Comparison of ENCODE assay signal across 20 cellular contexts in the genomic region with DNA sequence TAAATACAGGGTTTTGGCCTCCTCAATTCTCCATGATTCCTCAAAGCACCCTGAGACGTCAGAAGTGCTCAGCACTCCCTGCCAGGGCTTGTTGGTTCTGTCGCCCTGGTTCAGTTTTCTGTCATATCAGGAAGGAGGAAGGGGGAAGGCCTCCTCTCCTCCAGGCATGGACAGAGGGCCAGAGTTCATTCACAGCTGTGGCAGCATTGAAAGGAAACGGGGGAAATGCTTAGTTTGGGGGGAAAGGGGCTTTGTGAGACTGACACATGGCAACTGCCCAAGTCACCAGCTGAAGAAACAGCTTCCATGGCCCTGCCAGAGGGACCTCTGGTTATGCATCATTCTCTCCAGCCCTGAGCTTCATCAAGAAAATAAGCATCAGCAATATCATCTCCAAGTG.
DNase-seq lines count a peak whose midpoint lies in the region; ATAC-seq and TF ChIP-seq lines count a peak whose summit lies in the region.
"Had no signal": no experiment of that assay in that cellular context is flagged by ENCODE, and none has a peak within 500 bp of the region (broad histone marks: within the 10 kb centered on the region; RNA-seq: fewer than 3 reads in every experiment).

No MANE protein-coding gene starts in this region.

- no peak overlapping the region for H3K4me3 Mint-ChIP-seq in nephron
- H3K4me3 Mint-ChIP-seq in activated T-helper 2 cell treated with anti-CD3 and anti-CD28 coated beads, Interferon-gamma antibody, Interleukin-2, Interleukin-4, amounts not matched to agents 10 μg/mL and 5 μg/mL and 100 μg/mL, durations not matched to agents 14 hours and 24 hours and 36 hours (ENCODE audit: low read depth) = no peak overlapping the region
- H3K4me3 Mint-ChIP-seq: activated naive CD8-positive, alpha-beta T cell treated with anti-CD3 and anti-CD28 coated beads for 36 hours; HFFc6 had no signal

- H3K27ac Mint-ChIP-seq in nephron = peak overlapping the region; percentile 12 to 92 (median 85)
- H3K27ac Mint-ChIP-seq in activated T-helper 2 cell treated with anti-CD3 and anti-CD28 coated beads, Interferon-gamma antibody, Interleukin-2, Interleukin-4, amounts not matched to agents 10 μg/mL and 5 μg/mL and 100 μg/mL, durations not matched to agents 14 hours and 24 hours and 36 hours = no peak overlapping the region
- H3K27ac Mint-ChIP-seq: activated naive CD8-positive, alpha-beta T cell treated with anti-CD3 and anti-CD28 coated beads for 36 hours; HFFc6 had no signal

- peaks cover 7% of the 10 kb centered on the region for H3K27me3 Mint-ChIP-seq in nephron (ENCODE audit: low read depth)
- H3K27me3 Mint-ChIP-seq in activated T-helper 2 cell treated with anti-CD3 and anti-CD28 coated beads, Interferon-gamma antibody, Interleukin-2, Interleukin-4, amounts not matched to agents 10 μg/mL and 5 μg/mL and 100 μg/mL, durations not matched to agents 14 hours and 24 hours and 36 hours (ENCODE audit: low read depth) = peaks cover 13% of the 10 kb centered on the region
- H3K27me3 Mint-ChIP-seq: activated naive CD8-positive, alpha-beta T cell treated with anti-CD3 and anti-CD28 coated beads for 36 hours had no signal

- TF ChIP-seq CTCF in Panc1 (IDR thresholded peaks at IDR 0.05) = no peak
- TF ChIP-seq CTCF in nephron (IDR thresholded peaks at IDR 0.05; ENCODE audit: unreplicated experiment in 3 of 3) = no peak
- TF ChIP-seq CTCF in tibial nerve (IDR thresholded peaks at IDR 0.05) = no peak

- in situ Hi-C loops in Panc1 (cut with HindIII; ENCODE audit: low pct_unique_long_range_greater_than_20kb, low sequenced_read_pairs) = no loop called here

- DNase-seq in Panc1 (ENCODE audit: low read depth, low spot score) (no peak), dermis microvascular lymphatic vessel endothelial cell (ENCODE audit: low read depth in 2 of 2) (peak; percentile 29 to 94), tibial nerve (ENCODE audit: low spot score in 2 of 2) (no peak), nucleus accumbens (lab: John Stamatoyannopoulos, UW) (no peak)
- no peak for DNase-seq in activated T-helper 2 cell treated with anti-CD3 and anti-CD28 coated beads, Interferon-gamma antibody, Interleukin-2, Interleukin-4, amounts not matched to agents 10 μg/mL and 5 μg/mL and 100 μg/mL, durations not matched to agents 14 hours and 24 hours and 36 hours (ENCODE audit: low spot score)
- DNase-seq: activated CD4-positive, alpha-beta T cell treated with anti-CD3 and anti-CD28 coated beads for 1 hour; activated naive CD8-positive, alpha-beta T cell treated with anti-CD3 and anti-CD28 coated beads for 36 hours; effector CD8-positive, alpha-beta T cell; head of caudate nucleus; HFFc6; Kasumi-1; midbrain; NCI-H1417; NCI-H2171; NCI-H526 treated with DMSO at 0.1 percent for 48 hours; stimulated activated CD4-positive, alpha-beta T cell treated with anti-CD3 and anti-CD28 coated beads, Interleukin-1b, Interleukin-23, amount 100 ng/mL, for 48 hours; stimulated activated naive CD8-positive, alpha-beta T cell treated with anti-CD3 and anti-CD28 coated beads, Interleukin-15, Interleukin-2, amounts not matched to agents 100 U/mL and 50 U/mL, for 24 hours had no signal

- no peaks in the 10 kb centered on the region for H3K9me3 ChIP-seq in Panc1 (ENCODE audit: control insufficient read depth, insufficient read depth, low read depth, low read length)
- no peaks in the 10 kb centered on the region for H3K9me3 ChIP-seq in tibial nerve

- intact Hi-C loops in Panc1 (cut with micrococcal nuclease; ENCODE audit: unreplicated experiment) = no loop called here
- intact Hi-C loops in activated T-helper 2 cell treated with anti-CD3 and anti-CD28 coated beads, Interferon-gamma antibody, Interleukin-2, Interleukin-4, amounts not matched to agents 10 μg/mL and 5 μg/mL and 100 μg/mL, durations not matched to agents 14 hours and 24 hours and 36 hours (cut with micrococcal nuclease) = no loop called here

- WGBS in tibial nerve, 2 donors = 36 to 37% methylated on average over 3 of the region's 3 CpGs

- peak overlapping the region; percentile 82 for H3K27ac ChIP-seq in Panc1 (ENCODE audit: low read length)
- peak overlapping the region in 3 of 4 donors; percentile 40 to 55 (median 50) for H3K27ac ChIP-seq in tibial nerve

- BruUV-seq in Panc1 (replicated peaks; lab: Mats Ljungman, UMichigan) = no TSS peak

- H3K4me1 Mint-ChIP-seq in nephron = peaks cover 47% of the 10 kb centered on the region
- H3K4me1 Mint-ChIP-seq in activated T-helper 2 cell treated with anti-CD3 and anti-CD28 coated beads, Interferon-gamma antibody, Interleukin-2, Interleukin-4, amounts not matched to agents 10 μg/mL and 5 μg/mL and 100 μg/mL, durations not matched to agents 14 hours and 24 hours and 36 hours (ENCODE audit: low read depth) = no peaks in the 10 kb centered on the region
- H3K4me1 Mint-ChIP-seq: activated naive CD8-positive, alpha-beta T cell treated with anti-CD3 and anti-CD28 coated beads for 36 hours had no signal

- H3K9me3 Mint-ChIP-seq in nephron = no peaks in the 10 kb centered on the region
- no peaks in the 10 kb centered on the region for H3K9me3 Mint-ChIP-seq in activated T-helper 2 cell treated with anti-CD3 and anti-CD28 coated beads, Interferon-gamma antibody, Interleukin-2, Interleukin-4, amounts not matched to agents 10 μg/mL and 5 μg/mL and 100 μg/mL, durations not matched to agents 14 hours and 24 hours and 36 hours
- H3K9me3 Mint-ChIP-seq: activated naive CD8-positive, alpha-beta T cell treated with anti-CD3 and anti-CD28 coated beads for 36 hours; HFFc6 had no signal

- ATAC-seq in Panc1 (no peak), GM21576 (IDR thresholded peaks at IDR 0.05; ENCODE audit: unreplicated experiment) (no peak)
- ATAC-seq: sciatic nerve; stimulated activated naive CD8-positive, alpha-beta T cell treated with anti-CD3 and anti-CD28 coated beads, Interleukin-15, Interleukin-2, amounts not matched to agents 100 U/mL and 50 U/mL, for 24 hours had no signal

- H3K4me1 ChIP-seq in Panc1 (ENCODE audit: control insufficient read depth, insufficient read depth, low read length) (peaks cover 48% of the 10 kb centered on the region), tibial nerve (peaks cover 0 to 36% (median 25%) of the 10 kb centered on the region in 4 donors)

- CTCF ChIA-PET in Panc1 (lab: Charles Lee) = no interaction called here

- TF ChIP-seq POLR2A in tibial nerve (IDR thresholded peaks at IDR 0.05) = no peak

- H3K27me3 ChIP-seq in Panc1 (ENCODE audit: control insufficient read depth, insufficient read depth, low read length) = no peaks in the 10 kb centered on the region
- H3K27me3 ChIP-seq in tibial nerve = no peaks in the 10 kb centered on the region

- H3K36me3 Mint-ChIP-seq in nephron (ENCODE audit: low read depth) = no peaks in the 10 kb centered on the region
- H3K36me3 Mint-ChIP-seq in activated T-helper 2 cell treated with anti-CD3 and anti-CD28 coated beads, Interferon-gamma antibody, Interleukin-2, Interleukin-4, amounts not matched to agents 10 μg/mL and 5 μg/mL and 100 μg/mL, durations not matched to agents 14 hours and 24 hours and 36 hours (ENCODE audit: low read depth) = no peaks in the 10 kb centered on the region
- H3K36me3 Mint-ChIP-seq: activated naive CD8-positive, alpha-beta T cell treated with anti-CD3 and anti-CD28 coated beads for 36 hours had no signal

- no peak overlapping the region for H3K4me3 ChIP-seq in Panc1 (ENCODE audit: low read depth in 2 of 2, low read length in 2 of 2)
- H3K4me3 ChIP-seq in tibial nerve = no peak overlapping the region

- H3K36me3 ChIP-seq in Panc1 (ENCODE audit: control insufficient read depth, insufficient read depth, low read length) (no peaks in the 10 kb centered on the region), tibial nerve (no peaks in the 10 kb centered on the region)

- TF ChIP-seq EP300 in tibial nerve (IDR thresholded peaks at IDR 0.05) = no peak

- POLR2A ChIA-PET in Panc1 (lab: Charles Lee) = no interaction called here

Comparison
In these comparisons a context has a peak if more than half of its experiments do, and no peak if none do; other contexts are left out.
1. DNase-seq: peak in dermis microvascular lymphatic vessel endothelial cell (2 of 2); none in Panc1 (single experiment), tibial nerve (0 of 2), activated T-helper 2 cell treated with anti-CD3 and anti-CD28 coated beads, Interferon-gamma antibody, Interleukin-2, Interleukin-4, amounts not matched to agents 10 μg/mL and 5 μg/mL and 100 μg/mL, durations not matched to agents 14 hours and 24 hours and 36 hours (single experiment) and nucleus accumbens (0 of 56).